8 cellular contexts compared by ENCODE assay signal in the genomic region with DNA sequence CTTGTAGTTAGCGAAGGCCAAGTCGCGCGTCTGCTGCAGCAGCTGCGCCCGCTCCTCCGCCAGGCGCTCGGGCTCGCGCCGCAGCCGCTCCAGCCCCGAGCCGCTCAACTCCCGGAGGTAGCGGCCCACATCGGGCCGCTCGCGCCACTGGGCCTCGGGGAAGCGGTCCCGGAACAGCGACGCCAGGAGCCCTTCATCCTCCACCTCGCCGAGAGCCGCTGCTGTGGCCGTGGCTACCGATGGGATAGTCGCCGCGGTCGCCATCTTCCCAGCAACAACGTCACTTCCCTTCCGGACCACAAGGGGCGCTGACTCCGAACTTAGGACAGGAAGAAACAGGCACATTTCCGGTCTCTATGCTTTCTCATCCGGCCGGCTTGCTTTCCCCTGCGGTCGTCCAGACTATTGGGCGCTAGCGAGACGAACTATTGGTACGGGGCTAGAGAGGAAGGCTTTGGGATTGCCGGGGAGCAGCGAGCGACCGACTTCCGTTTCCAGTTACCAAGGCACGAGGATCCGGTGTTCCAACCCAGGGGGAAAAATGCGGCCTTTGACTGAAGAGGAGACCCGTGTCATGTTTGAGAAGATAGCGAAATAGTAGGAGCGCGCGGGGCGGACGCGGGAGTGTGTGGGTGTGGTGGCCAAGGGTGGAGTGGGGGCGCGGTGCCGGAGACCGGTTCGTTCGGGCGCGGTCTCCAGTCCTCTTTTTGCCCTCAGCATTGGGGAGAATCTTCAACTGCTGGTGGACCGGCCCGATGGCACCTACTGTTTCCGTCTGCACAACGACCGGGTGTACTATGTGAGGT. TPM values are rescaled to one million over a fixed set of nuclear protein-coding genes. Genes with fewer than 3 reads are reported as not detected.
A peak's percentile ranks its signal among the peaks of the same experiment; 100 is the strongest.
DNase-seq lines count a peak whose midpoint lies in the region; ATAC-seq, FAIRE-seq and TF ChIP-seq lines count a peak whose summit lies in the region.

A gene with protein sequence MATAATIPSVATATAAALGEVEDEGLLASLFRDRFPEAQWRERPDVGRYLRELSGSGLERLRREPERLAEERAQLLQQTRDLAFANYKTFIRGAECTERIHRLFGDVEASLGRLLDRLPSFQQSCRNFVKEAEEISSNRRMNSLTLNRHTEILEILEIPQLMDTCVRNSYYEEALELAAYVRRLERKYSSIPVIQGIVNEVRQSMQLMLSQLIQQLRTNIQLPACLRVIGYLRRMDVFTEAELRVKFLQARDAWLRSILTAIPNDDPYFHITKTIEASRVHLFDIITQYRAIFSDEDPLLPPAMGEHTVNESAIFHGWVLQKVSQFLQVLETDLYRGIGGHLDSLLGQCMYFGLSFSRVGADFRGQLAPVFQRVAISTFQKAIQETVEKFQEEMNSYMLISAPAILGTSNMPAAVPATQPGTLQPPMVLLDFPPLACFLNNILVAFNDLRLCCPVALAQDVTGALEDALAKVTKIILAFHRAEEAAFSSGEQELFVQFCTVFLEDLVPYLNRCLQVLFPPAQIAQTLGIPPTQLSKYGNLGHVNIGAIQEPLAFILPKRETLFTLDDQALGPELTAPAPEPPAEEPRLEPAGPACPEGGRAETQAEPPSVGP (minus strand): TSS at position 276 of the 806 bp plus-strand sequence. CDS start 12 bp downstream, at position 264.
A gene (plus strand): TSS at position 484 of the 806 bp plus-strand sequence. CDS start 58 bp downstream, at position 542.

- H3K9me3 ChIP-seq in OCI-LY1 (ENCODE audit: low read length): no peaks in the 10 kb centered on the region
- H3K9me3 ChIP-seq in mesodermal cell (ENCODE audit: control insufficient read depth, low read length): no peaks in the 10 kb centered on the region

- WGBS in mesodermal cell (ENCODE audit: insufficient coverage in 2 of 2), 2 experiments: 0% methylated on average over 66 to 70 of the region's 77 CpGs

- H3K36me3 ChIP-seq in OCI-LY1 (ENCODE audit: insufficient read depth, low read length) (peaks cover 55% of the 10 kb centered on the region), mesodermal cell (ENCODE audit: control insufficient read depth, insufficient read depth, low read length) (peaks cover 67% of the 10 kb centered on the region)

- peaks cover 28% of the 10 kb centered on the region for H3K79me2 ChIP-seq in OCI-LY1 (ENCODE audit: insufficient read depth, low read length)

- H3K27me3 ChIP-seq in OCI-LY1 (ENCODE audit: insufficient read depth, low read length): no peaks in the 10 kb centered on the region

- peak; percentile 93 for ATAC-seq in GM21447 (IDR thresholded peaks at IDR 0.05; ENCODE audit: unreplicated experiment)

- FAIRE-seq in endometrium (lab: Jason Lieb, UNC): peak; percentile 94

- H3K4me3 ChIP-seq in OCI-LY1 (ENCODE audit: low read depth, low read length, poor library complexity, severe bottlenecking): peak within 1 kb of the TSS; percentile 95
- H3K4me3 ChIP-seq in mesodermal cell (ENCODE audit: extremely low read depth, insufficient read depth, low read length, poor library complexity, severe bottlenecking): peak within 1 kb of the TSS; percentile 99

- H3K9me2 ChIP-seq in OCI-LY1 (ENCODE audit: low read depth, low read length): no peaks in the 10 kb centered on the region

- peaks cover 26% of the 10 kb centered on the region for H3K4me1 ChIP-seq in OCI-LY1 (ENCODE audit: insufficient read depth, low read length, severe bottlenecking)
- H3K4me1 ChIP-seq in mesodermal cell (ENCODE audit: control insufficient read depth, insufficient read depth, low read length, poor library complexity, severe bottlenecking): peaks cover 12% of the 10 kb centered on the region

- peak within 1 kb of the TSS; percentile 52 for H3K27ac ChIP-seq in OCI-LY1 (ENCODE audit: low read depth, low read length, poor library complexity, severe bottlenecking)
- peak within 1 kb of the TSS; percentile 88 for H3K27ac ChIP-seq in mesodermal cell (ENCODE audit: low read depth, low read length, severe bottlenecking)

- peak within 1 kb of the TSS; percentile 95 for H3K4me2 ChIP-seq in OCI-LY1 (ENCODE audit: low read length)

- peak; percentile 66 for TF ChIP-seq CTCF in OCI-LY1 (IDR thresholded peaks at IDR 0.05; ENCODE audit: low read length)

- H3K9ac ChIP-seq in OCI-LY1 (ENCODE audit: low read length): peak within 1 kb of the TSS; percentile 98

- peak; percentile 99 for DNase-seq in DMS 273 (lab: John Stamatoyannopoulos, UW; ENCODE audit: unreplicated experiment)
- DNase-seq in HuH-7 (ENCODE audit: low spot score): peak; percentile 98
- DNase-seq in activated CD8-positive, alpha-beta memory T cell treated with anti-CD3 and anti-CD28 coated beads, Interleukin-2, amount 50 U/mL, for 4 hours: peak; percentile 90
- DNase-seq in stimulated activated CD8-positive, alpha-beta memory T cell treated with anti-CD3 and anti-CD28 coated beads, Interleukin-15, amount 100 ng/mL, for 4 hours (ENCODE audit: low read depth in 2 of 2): peak; percentile 77 to 85

- H4K20me1 ChIP-seq in OCI-LY1 (ENCODE audit: insufficient read depth, low read length): no peaks in the 10 kb centered on the region

- H2AFZ ChIP-seq in OCI-LY1 (ENCODE audit: low read length): no peak within 1 kb of the TSS

- no peaks in the 10 kb centered on the region for H3F3A ChIP-seq in OCI-LY1 (ENCODE audit: insufficient read depth, low read length)

RNA-seq across cellular contexts. Expression of the first gene that starts in this region (rescaled TPM):
- 33.5 TPM for polyA plus RNA-seq in mesodermal cell (2013, experiment 1 of 2)
- polyA plus RNA-seq in mesodermal cell (2013, experiment 2 of 2): 27.8 TPM

RNA-seq across cellular contexts. Expression of the second gene that starts in this region (rescaled TPM):
- 19.1 TPM for polyA plus RNA-seq in mesodermal cell (2013, experiment 1 of 2)
- polyA plus RNA-seq in mesodermal cell (2013, experiment 2 of 2): 22.2 TPM

Comparison
In these comparisons a context has a peak if more than half of its experiments do, and no peak if none do; other contexts are left out.
1. Peak in every context shown above with its lines: DNase-seq, ATAC-seq, H3K4me3 ChIP-seq and H3K27ac ChIP-seq.